In genomic region chr12:120101617-120102016, GRCh38 we compare ENCODE assay signal across 1 cellular context.
TF ChIP-seq lines count a peak whose summit lies in the region.

No MANE protein-coding gene starts in this region.

TF ChIP-seq in HepG2, 621 proteins besides CTCF, POLR2A, EP300 and RAD21 (continued from another document):
- TF ChIP-seq ZFP36L1 (CRISPR knock-in tag; IDR thresholded peaks at IDR 0.05) (no peak), KAT2B (IDR thresholded peaks at IDR 0.05; ENCODE audit: borderline replicate concordance, low read depth, low read length) (no peak), SP140L (CRISPR knock-in tag; IDR thresholded peaks at IDR 0.05; ENCODE audit: borderline replicate concordance) (no peak), ZNF704 (CRISPR knock-in tag; IDR thresholded peaks at IDR 0.05; ENCODE audit: borderline replicate concordance) (no peak), ATAD3A (CRISPR knock-in tag; IDR thresholded peaks at IDR 0.05) (no peak), ZNF816 (CRISPR knock-in tag; IDR thresholded peaks at IDR 0.05; ENCODE audit: borderline replicate concordance) (no peak), ZNF382 (CRISPR knock-in tag; IDR thresholded peaks at IDR 0.05; ENCODE audit: borderline replicate concordance) (no peak)
